9 cellular contexts compared by ENCODE assay signal in genomic region chr9:70438341-70438924, GRCh38. TPM values are rescaled to one million over a fixed set of nuclear protein-coding genes. Genes with fewer than 3 reads are reported as not detected.
A peak's percentile ranks its signal among the peaks of the same experiment; 100 is the strongest.
DNase-seq lines count a peak whose midpoint lies in the region; ATAC-seq, FAIRE-seq and TF ChIP-seq lines count a peak whose summit lies in the region.
"Had no signal": no experiment of that assay in that cellular context is flagged by ENCODE, and none has a peak within 500 bp of the region (broad histone marks: within the 10 kb centered on the region; RNA-seq: fewer than 3 reads in every experiment).

No MANE protein-coding gene starts in this region.

- TF ChIP-seq CTCF in astrocyte (IDR thresholded peaks at IDR 0.05; ENCODE audit: insufficient read depth, low read depth, low read length) (no peak), kidney (IDR thresholded peaks at IDR 0.05; ENCODE audit: borderline replicate concordance, extremely low read depth, insufficient read depth) (no peak)

- DNase-seq in activated naive CD4-positive, alpha-beta T cell treated with anti-CD3 and anti-CD28 coated beads for 36 hours: peak; percentile 50
- no peak for DNase-seq in activated naive CD4-positive, alpha-beta T cell treated with anti-CD3 and anti-CD28 coated beads, Interleukin-2, amount 10 ng/mL, durations not matched to agents 7 days and 5 days
- DNase-seq in astrocyte (ENCODE audit: low read depth): peak; percentile 63
- peak; percentile 82 for DNase-seq in kidney
- peak; percentile 57 for DNase-seq in urothelium cell line (ENCODE audit: low spot score)
- no peak for DNase-seq in G401 (ENCODE audit: low spot score)
- no peak for DNase-seq in NCI-H1105 (lab: John Stamatoyannopoulos, UW)
- DNase-seq in naive thymus-derived CD8-positive, alpha-beta T cell: no peak
- DNase-seq: natural killer cell had no signal

- in situ Hi-C loops in G401 (cut with HindIII; ENCODE audit: low sequenced_read_pairs): no loop called here

- FAIRE-seq in astrocyte (lab: Jason Lieb, UNC) (no peak), kidney (lab: Jason Lieb, UNC) (peak; percentile 11), urothelium cell line (lab: Jason Lieb, UNC) (no peak)

- no peak overlapping the region for H3K4me3 Mint-ChIP-seq in activated naive CD4-positive, alpha-beta T cell treated with anti-CD3 and anti-CD28 coated beads for 36 hours
- H3K4me3 Mint-ChIP-seq in activated naive CD4-positive, alpha-beta T cell treated with anti-CD3 and anti-CD28 coated beads, Interleukin-2, amount 10 ng/mL, durations not matched to agents 7 days and 5 days: no peak overlapping the region
- no peak overlapping the region for H3K4me3 Mint-ChIP-seq in astrocyte (ENCODE audit: unreplicated experiment)
- H3K4me3 Mint-ChIP-seq in naive thymus-derived CD8-positive, alpha-beta T cell: peak overlapping the region in 1 of 10 donors; percentile 56
- H3K4me3 Mint-ChIP-seq: natural killer cell had no signal

- no peaks in the 10 kb centered on the region for H3K36me3 ChIP-seq in astrocyte (ENCODE audit: insufficient read depth, low read length)
- no peaks in the 10 kb centered on the region for H3K36me3 ChIP-seq in kidney (ENCODE audit: control insufficient read depth in 1 of 2, insufficient read depth in 2 of 2, low read length in 2 of 2)

- H3K9ac ChIP-seq in astrocyte (ENCODE audit: low read length): no peak overlapping the region
- H3K9ac ChIP-seq in kidney (ENCODE audit: low read length in 2 of 2): no peak overlapping the region

- intact Hi-C loops in activated naive CD4-positive, alpha-beta T cell treated with anti-CD3 and anti-CD28 coated beads for 36 hours (cut with micrococcal nuclease): loop anchor here (1.0 kb wide), 1 partner anchor 29 kb away; no protein-coding TSS in a partner anchor
- intact Hi-C loops in kidney (cut with DNase I): no loop called here

- CTCF ChIA-PET in activated naive CD4-positive, alpha-beta T cell treated with anti-CD3 and anti-CD28 coated beads for 36 hours (lab: Charles Lee): interaction anchor here (0.6 to 1.1 kb wide), 2 partner anchors 164 to 208 kb away, joined by 3 read pairs; no protein-coding TSS in a partner anchor
- CTCF ChIA-PET in activated naive CD4-positive, alpha-beta T cell treated with anti-CD3 and anti-CD28 coated beads, Interleukin-2, amount 10 ng/mL, durations not matched to agents 7 days and 5 days (lab: Charles Lee): no interaction called here

- H3K27ac Mint-ChIP-seq in activated naive CD4-positive, alpha-beta T cell treated with anti-CD3 and anti-CD28 coated beads for 36 hours: no peak overlapping the region
- H3K27ac Mint-ChIP-seq in activated naive CD4-positive, alpha-beta T cell treated with anti-CD3 and anti-CD28 coated beads, Interleukin-2, amount 10 ng/mL, durations not matched to agents 7 days and 5 days: no peak overlapping the region
- H3K27ac Mint-ChIP-seq in astrocyte (ENCODE audit: unreplicated experiment): peak overlapping the region; percentile 79
- peak overlapping the region in 5 of 10 donors; percentile 43 to 83 (median 72) for H3K27ac Mint-ChIP-seq in naive thymus-derived CD8-positive, alpha-beta T cell

- ATAC-seq in naive thymus-derived CD8-positive, alpha-beta T cell: no peak

- H3K4me1 ChIP-seq in astrocyte (ENCODE audit: insufficient read depth, low read length): peaks cover 19% of the 10 kb centered on the region
- peaks cover 7 to 9% of the 10 kb centered on the region in 2 donors for H3K4me1 ChIP-seq in kidney (ENCODE audit: control insufficient read depth in 1 of 2, insufficient read depth in 1 of 2, low read depth in 1 of 2, low read length in 2 of 2)

- no peaks in the 10 kb centered on the region for H3K36me3 Mint-ChIP-seq in activated naive CD4-positive, alpha-beta T cell treated with anti-CD3 and anti-CD28 coated beads for 36 hours (ENCODE audit: low read depth)
- H3K36me3 Mint-ChIP-seq in activated naive CD4-positive, alpha-beta T cell treated with anti-CD3 and anti-CD28 coated beads, Interleukin-2, amount 10 ng/mL, durations not matched to agents 7 days and 5 days: no peaks in the 10 kb centered on the region
- no peaks in the 10 kb centered on the region for H3K36me3 Mint-ChIP-seq in astrocyte (ENCODE audit: low read depth, unreplicated experiment)
- no peaks in the 10 kb centered on the region for H3K36me3 Mint-ChIP-seq in naive thymus-derived CD8-positive, alpha-beta T cell
- H3K36me3 Mint-ChIP-seq: natural killer cell had no signal

- POLR2A ChIA-PET in naive thymus-derived CD8-positive, alpha-beta T cell (lab: Charles Lee): interaction anchor here (0.7 kb wide), 1 partner anchor 282 kb away, joined by 3 read pairs; no protein-coding TSS in a partner anchor

- H3K27me3 Mint-ChIP-seq in activated naive CD4-positive, alpha-beta T cell treated with anti-CD3 and anti-CD28 coated beads for 36 hours (ENCODE audit: low read depth): no peaks in the 10 kb centered on the region
- H3K27me3 Mint-ChIP-seq in activated naive CD4-positive, alpha-beta T cell treated with anti-CD3 and anti-CD28 coated beads, Interleukin-2, amount 10 ng/mL, durations not matched to agents 7 days and 5 days: peaks cover 3% of the 10 kb centered on the region
- H3K27me3 Mint-ChIP-seq in astrocyte (ENCODE audit: low read depth, unreplicated experiment): no peaks in the 10 kb centered on the region
- peaks cover 0 to 6% (median 0%) of the 10 kb centered on the region in 5 donors for H3K27me3 Mint-ChIP-seq in naive thymus-derived CD8-positive, alpha-beta T cell

- H3K4me1 Mint-ChIP-seq in activated naive CD4-positive, alpha-beta T cell treated with anti-CD3 and anti-CD28 coated beads for 36 hours (ENCODE audit: low read depth): peaks cover 16% of the 10 kb centered on the region
- H3K4me1 Mint-ChIP-seq in activated naive CD4-positive, alpha-beta T cell treated with anti-CD3 and anti-CD28 coated beads, Interleukin-2, amount 10 ng/mL, durations not matched to agents 7 days and 5 days: peaks cover 23% of the 10 kb centered on the region
- H3K4me1 Mint-ChIP-seq in astrocyte (ENCODE audit: low read depth, unreplicated experiment): peaks cover 11% of the 10 kb centered on the region
- H3K4me1 Mint-ChIP-seq in naive thymus-derived CD8-positive, alpha-beta T cell: peaks cover 6 to 8% (median 7%) of the 10 kb centered on the region in 4 donors

- H3K9me3 ChIP-seq in astrocyte (ENCODE audit: insufficient read depth, low read depth, low read length) (no peaks in the 10 kb centered on the region), kidney (ENCODE audit: control insufficient read depth in 1 of 2, low read length in 2 of 2) (no peaks in the 10 kb centered on the region)

- H3K27ac ChIP-seq in astrocyte (ENCODE audit: low read depth, low read length) (no peak overlapping the region), kidney (ENCODE audit: low read depth in 2 of 2, low read length in 2 of 2) (peak overlapping the region in 1 of 2 donors; percentile 69)

- H3K27me3 ChIP-seq in astrocyte (ENCODE audit: insufficient read depth, low read length): no peaks in the 10 kb centered on the region

- H2AFZ ChIP-seq in astrocyte (ENCODE audit: low read depth, low read length): peak overlapping the region; percentile 68

- H3K4me3 ChIP-seq in astrocyte (ENCODE audit: insufficient read depth, low read depth, low read length) (no peak overlapping the region), kidney (ENCODE audit: low read length in 2 of 2) (no peak overlapping the region)

- no peaks in the 10 kb centered on the region for H4K20me1 ChIP-seq in astrocyte (ENCODE audit: insufficient read depth, low read length)

- no peaks in the 10 kb centered on the region for H3K9me3 Mint-ChIP-seq in activated naive CD4-positive, alpha-beta T cell treated with anti-CD3 and anti-CD28 coated beads for 36 hours
- no peaks in the 10 kb centered on the region for H3K9me3 Mint-ChIP-seq in activated naive CD4-positive, alpha-beta T cell treated with anti-CD3 and anti-CD28 coated beads, Interleukin-2, amount 10 ng/mL, durations not matched to agents 7 days and 5 days
- no peaks in the 10 kb centered on the region for H3K9me3 Mint-ChIP-seq in astrocyte (ENCODE audit: unreplicated experiment)
- no peaks in the 10 kb centered on the region for H3K9me3 Mint-ChIP-seq in naive thymus-derived CD8-positive, alpha-beta T cell
- H3K9me3 Mint-ChIP-seq: natural killer cell had no signal

- H3K4me2 ChIP-seq in astrocyte (ENCODE audit: low read length): peak overlapping the region; percentile 71

- H3K79me2 ChIP-seq in astrocyte (ENCODE audit: insufficient read depth, low read length): no peaks in the 10 kb centered on the region

RNA-seq across cellular contexts. Expression of gene KLF9, which starts 24.0 kb away (rescaled TPM):
- 10 to 100 TPM; 44.2 to 45.0 TPM for total RNA-seq in activated naive CD4-positive, alpha-beta T cell treated with anti-CD3 and anti-CD28 coated beads for 36 hours
- total RNA-seq in astrocyte (4.7 and 4.9 TPM in 2 replicates), kidney (100 TPM)
- polyA plus RNA-seq in kidney (ENCODE audit: insufficient read depth, low read depth, low replicate concordance): 23.5 TPM
- 6.5 and 12.3 TPM in 2 replicates for total RNA-seq in G401 (2014; rRNA removed; shearing (Covaris generic))
- total RNA-seq in naive thymus-derived CD8-positive, alpha-beta T cell: 10 to 100 TPM; 29.6 TPM
- 1 to 10 TPM; 2.6 to 4.0 (median 3.2) TPM for polyA plus RNA-seq in naive thymus-derived CD8-positive, alpha-beta T cell

Comparison
In these comparisons a context has a peak if more than half of its experiments do, and no peak if none do; other contexts are left out.
1. DNase-seq: peak in activated naive CD4-positive, alpha-beta T cell treated with anti-CD3 and anti-CD28 coated beads for 36 hours (single experiment), astrocyte (single experiment), kidney (single experiment) and urothelium cell line (single experiment); none in activated naive CD4-positive, alpha-beta T cell treated with anti-CD3 and anti-CD28 coated beads, Interleukin-2, amount 10 ng/mL, durations not matched to agents 7 days and 5 days (single experiment), G401 (single experiment), NCI-H1105 (single experiment) and naive thymus-derived CD8-positive, alpha-beta T cell (0 of 10).